In genomic region chr6:551829-552350, GRCh38 we compare ENCODE assay signal across 1 cellular context.
A peak's percentile ranks its signal among the peaks of the same experiment; 100 is the strongest.
TF ChIP-seq lines count a peak whose summit lies in the region.

No MANE protein-coding gene starts in this region.

TF ChIP-seq in H1, 55 proteins besides CTCF, POLR2A, EP300 and RAD21:
- TF ChIP-seq ASH2L (IDR thresholded peaks at IDR 0.05; ENCODE audit: low read length) (peak; percentile 1), TAF7 (optimal IDR thresholded peaks at IDR 0.05; ENCODE audit: borderline replicate concordance, low read depth, low read length) (no peak), KDM1A (IDR thresholded peaks at IDR 0.05; ENCODE audit: borderline replicate concordance, low read length) (no peak), RNF2 (IDR thresholded peaks at IDR 0.05; ENCODE audit: borderline replicate concordance, low read depth, low read length, missing control alignments, poor library complexity, severe bottlenecking) (no peak)
